8 cellular contexts compared by ENCODE assay signal in genomic region chr7:1159933-1160664, GRCh38. TPM values are rescaled to one million over a fixed set of nuclear protein-coding genes. Genes with fewer than 3 reads are reported as not detected.
DNase-seq lines count a peak whose midpoint lies in the region; ATAC-seq and TF ChIP-seq lines count a peak whose summit lies in the region.

A gene with protein sequence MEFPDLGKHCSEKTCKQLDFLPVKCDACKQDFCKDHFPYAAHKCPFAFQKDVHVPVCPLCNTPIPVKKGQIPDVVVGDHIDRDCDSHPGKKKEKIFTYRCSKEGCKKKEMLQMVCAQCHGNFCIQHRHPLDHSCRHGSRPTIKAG (minus strand): TSS chr7:1160196. CDS start chr7:1158212, 1,984 bp downstream.

- TF ChIP-seq POLR2A in gastroesophageal sphincter (IDR thresholded peaks at IDR 0.05), result peak; percentile 83 to 90

- TF ChIP-seq CTCF in GM06990 (IDR thresholded peaks at IDR 0.05; ENCODE audit: insufficient read depth, low read length, poor library complexity, severe bottlenecking) (no peak), gastroesophageal sphincter (IDR thresholded peaks at IDR 0.05) (peak in 1 of 4 experiments; percentile 14)

- no peaks in the 10 kb centered on the region for H3K27me3 ChIP-seq in GM06990 (replicated peaks; ENCODE audit: control insufficient read depth, insufficient read depth, low read length)
- no peaks in the 10 kb centered on the region for H3K27me3 ChIP-seq in gastroesophageal sphincter

- H3K9me3 ChIP-seq in SK-N-MC (ENCODE audit: low read depth, low read length) (no peaks in the 10 kb centered on the region), gastroesophageal sphincter (no peaks in the 10 kb centered on the region)

- H3K27ac Mint-ChIP-seq in activated naive CD4-positive, alpha-beta T cell treated with anti-CD3 and anti-CD28 coated beads, Interleukin-2, amount 10 ng/mL, durations not matched to agents 7 days and 5 days, result peak within 1 kb of the TSS; percentile 90

- TF ChIP-seq EP300 in gastroesophageal sphincter (IDR thresholded peaks at IDR 0.05), result no peak

- WGBS in gastroesophageal sphincter (ENCODE audit: low coverage in 1 of 2), 2 donors, result 0% methylated on average over 3 of the region's 80 CpGs; no CpG with 5 or more reads in 1 of the 2 donors

- peak within 1 kb of the TSS; percentile 85 for H3K4me3 Mint-ChIP-seq in activated naive CD4-positive, alpha-beta T cell treated with anti-CD3 and anti-CD28 coated beads, Interleukin-2, amount 10 ng/mL, durations not matched to agents 7 days and 5 days

- no peaks in the 10 kb centered on the region for H3K9me3 Mint-ChIP-seq in activated naive CD4-positive, alpha-beta T cell treated with anti-CD3 and anti-CD28 coated beads, Interleukin-2, amount 10 ng/mL, durations not matched to agents 7 days and 5 days

- H3K36me3 ChIP-seq in GM06990 (ENCODE audit: control insufficient read depth, insufficient read depth, low read length) (peaks cover 16% of the 10 kb centered on the region), SK-N-MC (ENCODE audit: insufficient read depth, low read length) (no peaks in the 10 kb centered on the region; the same call in none of the 2 replicates), gastroesophageal sphincter (peaks cover 0 to 54% of the 10 kb centered on the region in 2 donors)

- ATAC-seq in HG02571 (IDR thresholded peaks at IDR 0.05; ENCODE audit: unreplicated experiment), result peak; percentile 96
- ATAC-seq in gastroesophageal sphincter, result peak; percentile 99

- peak; percentile 99 for DNase-seq in GM06990 (ENCODE audit: extremely low read depth, insufficient read length)
- DNase-seq in NCI-H1048 (lab: John Stamatoyannopoulos, UW), result peak; percentile 84
- DNase-seq in SK-N-MC (ENCODE audit: low read depth, low spot score), result peak; percentile 62
- DNase-seq in activated naive CD4-positive, alpha-beta T cell treated with anti-CD3 and anti-CD28 coated beads, Interleukin-2, amount 10 ng/mL, durations not matched to agents 7 days and 5 days, result peak; percentile 99
- DNase-seq in non-pigmented ciliary epithelial cell (ENCODE audit: low read depth), result peak; percentile 81
- peak; percentile 82 to 99 (median 96) for DNase-seq in substantia nigra (lab: John Stamatoyannopoulos, UW)

- peaks cover 27% of the 10 kb centered on the region for H3K4me1 Mint-ChIP-seq in activated naive CD4-positive, alpha-beta T cell treated with anti-CD3 and anti-CD28 coated beads, Interleukin-2, amount 10 ng/mL, durations not matched to agents 7 days and 5 days

- peaks cover 26% of the 10 kb centered on the region for H3K36me3 Mint-ChIP-seq in activated naive CD4-positive, alpha-beta T cell treated with anti-CD3 and anti-CD28 coated beads, Interleukin-2, amount 10 ng/mL, durations not matched to agents 7 days and 5 days

- peak within 1 kb of the TSS; percentile 99 for H3K9ac ChIP-seq in SK-N-MC (ENCODE audit: insufficient read length)

- peaks cover 0 to 30% (median 16%) of the 10 kb centered on the region in 3 donors for H3K4me1 ChIP-seq in gastroesophageal sphincter

- CTCF ChIA-PET in activated naive CD4-positive, alpha-beta T cell treated with anti-CD3 and anti-CD28 coated beads, Interleukin-2, amount 10 ng/mL, durations not matched to agents 7 days and 5 days (lab: Charles Lee), result interaction anchor here (0.8 to 4.2 kb wide), 3 partner anchors 9 to 166 kb away, joined by 3 to 17 read pairs (median 12); no protein-coding TSS in a partner anchor

- H3K27ac ChIP-seq in SK-N-MC, result peak within 1 kb of the TSS; percentile 88
- H3K27ac ChIP-seq in gastroesophageal sphincter, result peak within 1 kb of the TSS; percentile 87 to 99 (median 92)
- peak within 1 kb of the TSS; percentile 96 for H3K27ac ChIP-seq in substantia nigra (ENCODE audit: low read depth, low read length, poor library complexity, severe bottlenecking)

- H3K4me3 ChIP-seq in GM06990 (replicated peaks; ENCODE audit: low read depth, low read length) (peak within 1 kb of the TSS; percentile 100), SK-N-MC (peak within 1 kb of the TSS; percentile 97), gastroesophageal sphincter (peak within 1 kb of the TSS; percentile 57 to 98)

- no peaks in the 10 kb centered on the region for H3K27me3 Mint-ChIP-seq in activated naive CD4-positive, alpha-beta T cell treated with anti-CD3 and anti-CD28 coated beads, Interleukin-2, amount 10 ng/mL, durations not matched to agents 7 days and 5 days

RNA-seq across cellular contexts. Expression of the gene that starts here (rescaled TPM):
- total RNA-seq in gastroesophageal sphincter, result 10 to 100 TPM; 19.1 to 28.0 (median 24.0) TPM

Comparison
In these comparisons a context has a peak if more than half of its experiments do, and no peak if none do; other contexts are left out.
1. Peak in every context shown above with its lines: DNase-seq, ATAC-seq, H3K4me3 ChIP-seq and H3K27ac ChIP-seq.